Comparison of ENCODE assay signal across 8 cellular contexts in genomic region chr20:460707-461106, GRCh38. TPM values are rescaled to one million over a fixed set of nuclear protein-coding genes. Genes with fewer than 3 reads are reported as not detected.
A peak's percentile ranks its signal among the peaks of the same experiment; 100 is the strongest.
DNase-seq lines count a peak whose midpoint lies in the region; ATAC-seq and TF ChIP-seq lines count a peak whose summit lies in the region.

No MANE protein-coding gene starts in this region.

- intact Hi-C loops in activated CD4-positive, alpha-beta T cell treated with anti-CD3 and anti-CD28 coated beads, Interleukin-2, amount 10 ng/mL, durations not matched to agents 24 days and 14 days (cut with micrococcal nuclease), result no loop called here

- no peaks in the 10 kb centered on the region for H3K27me3 Mint-ChIP-seq in activated CD4-positive, alpha-beta T cell treated with anti-CD3 and anti-CD28 coated beads, Interleukin-2, amount 10 ng/mL, durations not matched to agents 24 days and 14 days

- peaks cover 23% of the 10 kb centered on the region for H3K36me3 Mint-ChIP-seq in activated CD4-positive, alpha-beta T cell treated with anti-CD3 and anti-CD28 coated beads, Interleukin-2, amount 10 ng/mL, durations not matched to agents 24 days and 14 days (ENCODE audit: low read depth)
- H3K36me3 Mint-ChIP-seq in stimulated activated effector memory CD8-positive, alpha-beta T cell treated with anti-CD3 and anti-CD28 coated beads, Interleukin-12 subunit alpha, Interleukin-12 subunit beta, amount 100 ng/mL, for 72 hours, result peaks cover 25% of the 10 kb centered on the region

- TF ChIP-seq CTCF in fibroblast of mammary gland (conservative IDR thresholded peaks at IDR 0.05; ENCODE audit: control insufficient read depth, insufficient read depth, low read depth, low read length), result no peak

- ATAC-seq in stimulated activated effector memory CD8-positive, alpha-beta T cell treated with anti-CD3 and anti-CD28 coated beads, Interleukin-12 subunit alpha, Interleukin-12 subunit beta, amount 100 ng/mL, for 72 hours, result no peak

- peak overlapping the region; percentile 95 for H3K4me3 Mint-ChIP-seq in activated CD4-positive, alpha-beta T cell treated with anti-CD3 and anti-CD28 coated beads, Interleukin-2, amount 10 ng/mL, durations not matched to agents 24 days and 14 days
- H3K4me3 Mint-ChIP-seq in stimulated activated effector memory CD8-positive, alpha-beta T cell treated with anti-CD3 and anti-CD28 coated beads, Interleukin-12 subunit alpha, Interleukin-12 subunit beta, amount 100 ng/mL, for 72 hours, result peak overlapping the region; percentile 89

- H3K27ac Mint-ChIP-seq in activated CD4-positive, alpha-beta T cell treated with anti-CD3 and anti-CD28 coated beads, Interleukin-2, amount 10 ng/mL, durations not matched to agents 24 days and 14 days, result no peak overlapping the region
- H3K27ac Mint-ChIP-seq in stimulated activated effector memory CD8-positive, alpha-beta T cell treated with anti-CD3 and anti-CD28 coated beads, Interleukin-12 subunit alpha, Interleukin-12 subunit beta, amount 100 ng/mL, for 72 hours, result peak overlapping the region; percentile 52

- no peak overlapping the region for H3K27ac ChIP-seq in SK-N-MC

- DNase-seq in activated CD4-positive, alpha-beta T cell treated with anti-CD3 and anti-CD28 coated beads, Interleukin-2, amount 10 ng/mL, durations not matched to agents 24 days and 14 days, result no peak
- DNase-seq in activated CD4-positive, alpha-beta T cell treated with anti-CD3 and anti-CD28 coated beads, Interleukin-2, amount 50 U/mL, for 48 hours, result no peak
- DNase-seq in SK-N-MC (ENCODE audit: low read depth, low spot score) (no peak), fibroblast of mammary gland (ENCODE audit: low read depth) (peak; percentile 55), NCI-H748 (lab: John Stamatoyannopoulos, UW; ENCODE audit: unreplicated experiment) (no peak), NCI-H2171 treated with DMSO at 0.1 percent for 48 hours (lab: John Stamatoyannopoulos, UW) (no peak), cerebellum (ENCODE audit: low spot score) (no peak)
- DNase-seq in stimulated activated effector memory CD8-positive, alpha-beta T cell treated with anti-CD3 and anti-CD28 coated beads, Interleukin-12 subunit alpha, Interleukin-12 subunit beta, amount 100 ng/mL, for 72 hours (ENCODE audit: low spot score in 2 of 2), result no peak

- H3K4me3 ChIP-seq in SK-N-MC, result peak overlapping the region; percentile 84
- H3K4me3 ChIP-seq in fibroblast of mammary gland (ENCODE audit: control insufficient read depth, low read depth, low read length), result peak overlapping the region; percentile 83

- H3K9me3 Mint-ChIP-seq in activated CD4-positive, alpha-beta T cell treated with anti-CD3 and anti-CD28 coated beads, Interleukin-2, amount 10 ng/mL, durations not matched to agents 24 days and 14 days, result no peaks in the 10 kb centered on the region
- no peaks in the 10 kb centered on the region for H3K9me3 Mint-ChIP-seq in stimulated activated effector memory CD8-positive, alpha-beta T cell treated with anti-CD3 and anti-CD28 coated beads, Interleukin-12 subunit alpha, Interleukin-12 subunit beta, amount 100 ng/mL, for 72 hours

- H3K4me1 Mint-ChIP-seq in activated CD4-positive, alpha-beta T cell treated with anti-CD3 and anti-CD28 coated beads, Interleukin-2, amount 10 ng/mL, durations not matched to agents 24 days and 14 days, result peaks cover 43% of the 10 kb centered on the region
- H3K4me1 Mint-ChIP-seq in stimulated activated effector memory CD8-positive, alpha-beta T cell treated with anti-CD3 and anti-CD28 coated beads, Interleukin-12 subunit alpha, Interleukin-12 subunit beta, amount 100 ng/mL, for 72 hours, result peaks cover 47% of the 10 kb centered on the region

- no peaks in the 10 kb centered on the region for H3K36me3 ChIP-seq in SK-N-MC (ENCODE audit: insufficient read depth, low read length)

- no peaks in the 10 kb centered on the region for H3K9me3 ChIP-seq in SK-N-MC (ENCODE audit: low read depth, low read length)

- peak overlapping the region; percentile 89 for H3K9ac ChIP-seq in SK-N-MC (ENCODE audit: insufficient read length)

RNA-seq across cellular contexts. Expression of gene TBC1D20, which starts 1.6 kb away (rescaled TPM):
- 34.3 and 35.4 TPM in 2 replicates for total RNA-seq in activated CD4-positive, alpha-beta T cell treated with anti-CD3 and anti-CD28 coated beads, Interleukin-2, amount 10 ng/mL, durations not matched to agents 24 days and 14 days
- 19.3 TPM for total RNA-seq in cerebellum

RNA-seq across cellular contexts. Expression of gene RBCK1, which starts 52.6 kb away (rescaled TPM):
- total RNA-seq in activated CD4-positive, alpha-beta T cell treated with anti-CD3 and anti-CD28 coated beads, Interleukin-2, amount 10 ng/mL, durations not matched to agents 24 days and 14 days, result 128 and 135 TPM in 2 replicates
- total RNA-seq in cerebellum, result 18.8 TPM
